In genomic region chr6:43669922-43670622, GRCh38 we compare ENCODE assay signal across 1 cellular context.
TF ChIP-seq lines count a peak whose summit lies in the region.

No MANE protein-coding gene starts in this region.

TF ChIP-seq in K562, 482 proteins besides CTCF, POLR2A, EP300 and RAD21 (continued from another document and continues in another):
- TF ChIP-seq REST (CRISPR knock-in tag; IDR thresholded peaks at IDR 0.05; ENCODE audit: low read depth) (no peak), ARNT (IDR thresholded peaks at IDR 0.05) (no peak; a peak in 1 of 4 replicates), MCM3 (IDR thresholded peaks at IDR 0.05) (no peak), ZNF668 (CRISPR knock-in tag; IDR thresholded peaks at IDR 0.05) (no peak), ZBTB43 (CRISPR knock-in tag; IDR thresholded peaks at IDR 0.05) (no peak), TSC22D4 (tag; IDR thresholded peaks at IDR 0.05) (no peak), POLR2AphosphoS5 (IDR thresholded peaks at IDR 0.05; ENCODE audit: control insufficient read depth, insufficient read depth, low read depth, low read length) (no peak), RBBP5 (IDR thresholded peaks at IDR 0.05; ENCODE audit: borderline replicate concordance, insufficient read depth, low read length, poor library complexity, severe bottlenecking) (no peak), RBM39 (optimal IDR thresholded peaks at IDR 0.05; ENCODE audit: low read depth, low read length) (no peak), CBX8 (IDR thresholded peaks at IDR 0.05; ENCODE audit: borderline replicate concordance, extremely low read depth, low read depth, low read length, poor library complexity, severe bottlenecking) (no peak), FOXA3 (CRISPR knock-in tag; conservative IDR thresholded peaks at IDR 0.05 in 1 of 2, IDR thresholded peaks at IDR 0.05 in 1 of 2) (no peak), KHSRP (IDR thresholded peaks at IDR 0.05) (no peak), ZBTB17 (CRISPR knock-in tag; IDR thresholded peaks at IDR 0.05) (no peak), FOSL1 (tag; conservative IDR thresholded peaks at IDR 0.05) (0 out of 2 replicates have a peak, but pooled peaks have one; percentile 11), ZNF785 (CRISPR knock-in tag; IDR thresholded peaks at IDR 0.05) (no peak), TFE3 (CRISPR knock-in tag; IDR thresholded peaks at IDR 0.05) (no peak), PTRF (tag; IDR thresholded peaks at IDR 0.05) (no peak), ZNF699 (CRISPR knock-in tag; IDR thresholded peaks at IDR 0.05; ENCODE audit: insufficient replicate concordance) (no peak), PHTF2 (CRISPR knock-in tag; IDR thresholded peaks at IDR 0.05) (no peak), ARHGAP35 (IDR thresholded peaks at IDR 0.05; ENCODE audit: partially characterized antibody) (no peak), ZBED1 (IDR thresholded peaks at IDR 0.05) (no peak), JUND (IDR thresholded peaks at IDR 0.05; ENCODE audit: borderline replicate concordance, low read depth, low read length) (peak; percentile 27; the same call in 1 of the 2 replicates), JUND (tag; IDR thresholded peaks at IDR 0.05; ENCODE audit: borderline replicate concordance, low read depth, low read length) (no peak), NR2C2 (CRISPR knock-in tag; IDR thresholded peaks at IDR 0.05) (no peak), NR2C2 (tag; IDR thresholded peaks at IDR 0.05) (no peak), KDM2B (CRISPR knock-in tag; IDR thresholded peaks at IDR 0.05) (no peak), CBFA2T3 (IDR thresholded peaks at IDR 0.05) (no peak), HDAC1 (IDR thresholded peaks at IDR 0.05) (no peak), HES1 (IDR thresholded peaks at IDR 0.05; ENCODE audit: low read depth) (no peak), PHF21A (IDR thresholded peaks at IDR 0.05; ENCODE audit: borderline replicate concordance, low read depth) (no peak), NCOA1 (IDR thresholded peaks at IDR 0.05; ENCODE audit: low read depth) (no peak), ZC3H8 (IDR thresholded peaks at IDR 0.05) (no peak), NR1H2 (CRISPR knock-in tag; IDR thresholded peaks at IDR 0.05) (no peak), ZNF780A (CRISPR knock-in tag; IDR thresholded peaks at IDR 0.05) (no peak), ZFP1 (CRISPR knock-in tag; IDR thresholded peaks at IDR 0.05) (no peak), ZNF431 (CRISPR knock-in tag; IDR thresholded peaks at IDR 0.05) (no peak), ZEB2 (IDR thresholded peaks at IDR 0.05) (no peak)
- TF ChIP-seq, protein P1, sequence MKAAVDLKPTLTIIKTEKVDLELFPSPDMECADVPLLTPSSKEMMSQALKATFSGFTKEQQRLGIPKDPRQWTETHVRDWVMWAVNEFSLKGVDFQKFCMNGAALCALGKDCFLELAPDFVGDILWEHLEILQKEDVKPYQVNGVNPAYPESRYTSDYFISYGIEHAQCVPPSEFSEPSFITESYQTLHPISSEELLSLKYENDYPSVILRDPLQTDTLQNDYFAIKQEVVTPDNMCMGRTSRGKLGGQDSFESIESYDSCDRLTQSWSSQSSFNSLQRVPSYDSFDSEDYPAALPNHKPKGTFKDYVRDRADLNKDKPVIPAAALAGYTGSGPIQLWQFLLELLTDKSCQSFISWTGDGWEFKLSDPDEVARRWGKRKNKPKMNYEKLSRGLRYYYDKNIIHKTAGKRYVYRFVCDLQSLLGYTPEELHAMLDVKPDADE (conservative IDR thresholded peaks at IDR 0.05; ENCODE audit: control insufficient read depth, low read depth, low read length): no peak
- TF ChIP-seq, protein P2, sequence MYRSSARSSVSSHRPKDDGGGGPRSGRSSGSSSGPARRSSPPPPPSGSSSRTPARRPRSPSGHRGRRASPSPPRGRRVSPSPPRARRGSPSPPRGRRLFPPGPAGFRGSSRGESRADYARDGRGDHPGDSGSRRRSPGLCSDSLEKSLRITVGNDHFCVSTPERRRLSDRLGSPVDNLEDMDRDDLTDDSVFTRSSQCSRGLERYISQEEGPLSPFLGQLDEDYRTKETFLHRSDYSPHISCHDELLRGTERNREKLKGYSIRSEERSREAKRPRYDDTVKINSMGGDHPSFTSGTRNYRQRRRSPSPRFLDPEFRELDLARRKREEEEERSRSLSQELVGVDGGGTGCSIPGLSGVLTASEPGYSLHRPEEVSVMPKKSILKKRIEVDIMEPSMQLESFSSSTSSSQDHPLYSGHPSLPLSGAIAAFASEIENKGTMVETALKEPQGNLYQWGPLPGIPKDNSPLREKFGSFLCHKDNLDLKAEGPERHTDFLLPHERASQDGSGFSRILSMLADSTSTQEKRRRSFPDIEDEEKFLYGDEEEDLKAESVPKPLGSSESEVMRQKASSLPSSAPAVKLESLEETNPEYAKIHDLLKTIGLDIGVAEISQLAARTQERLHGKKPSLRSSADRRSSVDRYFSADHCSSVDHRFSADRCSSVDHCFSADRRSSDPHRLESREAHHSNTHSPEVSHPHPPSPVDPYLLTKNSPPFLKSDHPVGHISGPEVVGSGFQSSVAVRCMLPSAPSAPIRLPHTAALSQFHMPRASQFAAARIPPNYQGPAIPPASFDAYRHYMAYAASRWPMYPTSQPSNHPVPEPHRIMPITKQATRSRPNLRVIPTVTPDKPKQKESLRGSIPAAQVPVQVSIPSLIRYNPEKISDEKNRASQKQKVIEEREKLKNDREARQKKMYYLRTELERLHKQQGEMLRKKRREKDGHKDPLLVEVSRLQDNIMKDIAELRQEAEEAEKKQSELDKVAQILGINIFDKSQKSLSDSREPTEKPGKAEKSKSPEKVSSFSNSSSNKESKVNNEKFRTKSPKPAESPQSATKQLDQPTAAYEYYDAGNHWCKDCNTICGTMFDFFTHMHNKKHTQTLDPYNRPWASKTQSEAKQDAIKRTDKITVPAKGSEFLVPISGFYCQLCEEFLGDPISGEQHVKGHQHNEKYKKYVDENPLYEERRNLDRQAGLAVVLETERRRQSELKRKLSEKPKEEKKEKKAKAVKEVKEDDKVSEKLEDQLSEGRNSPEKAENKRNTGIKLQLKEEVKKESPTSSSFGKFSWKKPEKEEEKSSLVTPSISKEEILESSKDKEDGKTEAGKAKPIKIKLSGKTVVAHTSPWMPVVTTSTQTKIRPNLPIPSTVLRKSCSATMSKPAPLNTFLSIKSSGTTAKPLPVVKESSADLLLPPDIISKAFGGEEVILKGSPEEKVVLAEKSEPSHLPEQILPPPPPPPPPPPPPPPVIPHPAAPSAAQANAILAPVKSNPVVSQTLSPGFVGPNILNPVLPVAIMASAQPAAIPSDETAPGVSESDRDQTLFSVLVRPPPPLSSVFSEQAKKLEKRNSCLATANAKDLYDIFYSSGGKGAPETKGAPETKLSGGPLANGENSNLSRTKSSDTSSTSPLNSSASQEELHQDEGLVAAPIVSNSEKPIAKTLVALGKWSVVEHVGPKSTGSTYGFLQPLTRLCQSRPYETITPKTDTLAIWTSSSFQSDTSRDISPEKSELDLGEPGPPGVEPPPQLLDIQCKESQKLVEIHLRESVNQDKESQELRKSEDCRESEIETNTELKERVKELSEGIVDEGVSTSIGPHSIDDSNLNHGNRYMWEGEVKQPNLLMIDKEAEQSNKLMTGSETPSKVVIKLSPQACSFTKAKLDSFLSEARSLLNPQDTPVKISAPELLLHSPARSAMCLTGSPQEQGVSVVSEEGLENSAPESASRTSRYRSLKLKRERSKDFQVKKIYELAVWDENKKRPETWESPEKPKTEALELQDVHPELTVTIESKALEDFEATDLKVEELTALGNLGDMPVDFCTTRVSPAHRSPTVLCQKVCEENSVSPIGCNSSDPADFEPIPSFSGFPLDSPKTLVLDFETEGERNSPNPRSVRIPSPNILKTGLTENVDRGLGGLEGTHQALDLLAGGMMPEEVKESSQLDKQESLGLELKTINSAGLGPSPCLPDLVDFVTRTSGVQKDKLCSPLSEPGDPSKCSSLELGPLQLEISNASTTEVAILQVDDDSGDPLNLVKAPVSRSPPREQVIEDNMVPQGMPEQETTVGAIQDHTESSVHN (IDR thresholded peaks at IDR 0.05; ENCODE audit: borderline replicate concordance in 1 of 2, low read depth in 1 of 2): no peak
- TF ChIP-seq, protein P3, sequence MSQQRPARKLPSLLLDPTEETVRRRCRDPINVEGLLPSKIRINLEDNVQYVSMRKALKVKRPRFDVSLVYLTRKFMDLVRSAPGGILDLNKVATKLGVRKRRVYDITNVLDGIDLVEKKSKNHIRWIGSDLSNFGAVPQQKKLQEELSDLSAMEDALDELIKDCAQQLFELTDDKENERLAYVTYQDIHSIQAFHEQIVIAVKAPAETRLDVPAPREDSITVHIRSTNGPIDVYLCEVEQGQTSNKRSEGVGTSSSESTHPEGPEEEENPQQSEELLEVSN (IDR thresholded peaks at IDR 0.05; ENCODE audit: borderline replicate concordance in 1 of 2, extremely low read depth in 1 of 2, insufficient read depth in 1 of 2, insufficient read length in 1 of 2, low read depth in 1 of 2, low read length in 1 of 2, poor library complexity in 1 of 2, severe bottlenecking in 1 of 2): no peak
